Comparison of ENCODE assay signal across 8 cellular contexts in genomic region chr3:48472923-48473616, GRCh38. TPM values are rescaled to one million over a fixed set of nuclear protein-coding genes. Genes with fewer than 3 reads are reported as not detected.
DNase-seq lines count a peak whose midpoint lies in the region; ATAC-seq and TF ChIP-seq lines count a peak whose summit lies in the region.

No MANE protein-coding gene starts in this region.

- peaks cover 27% of the 10 kb centered on the region for H3K36me3 Mint-ChIP-seq in CD8-positive, alpha-beta T cell

- H2AK5ac ChIP-seq in mesenchymal stem cell (ENCODE audit: low read length, severe bottlenecking) = peak overlapping the region; percentile 40

- intact Hi-C loops in CD8-positive, alpha-beta T cell (cut with DNase I, micrococcal nuclease) = loop anchor here (1.0 to 10.0 kb wide), 7 partner anchors 27 to 182 kb away; partner anchors contain the start of genes ATRIP (in 2 of the 2), CCDC51 (in 2 of the 2), TMA7 (in 2 of the 2) and SHISA5 (in 1 of the 2)

- H3K4me2 ChIP-seq in mesenchymal stem cell (ENCODE audit: low read length, poor library complexity, severe bottlenecking) = peak overlapping the region; percentile 90

- peak overlapping the region; percentile 90 to 97 for H3K4ac ChIP-seq in mesenchymal stem cell (ENCODE audit: low read depth in 1 of 2, low read length in 2 of 2)

- H3K4me1 Mint-ChIP-seq in CD8-positive, alpha-beta T cell (ENCODE audit: low read depth) = peaks cover 56% of the 10 kb centered on the region

- peaks cover 11% of the 10 kb centered on the region for H3K36me3 ChIP-seq in CD8-positive, alpha-beta T cell (ENCODE audit: insufficient read depth, low read length)
- H3K36me3 ChIP-seq in endocrine pancreas (ENCODE audit: control insufficient read depth, insufficient read depth, low read length) = no peaks in the 10 kb centered on the region
- peaks cover 25 to 51% of the 10 kb centered on the region in 2 experiments for H3K36me3 ChIP-seq in mesenchymal stem cell (ENCODE audit: control insufficient read depth in 1 of 2, insufficient read depth in 2 of 2, low read depth in 1 of 2, low read length in 2 of 2)

- DNase-seq in CD8-positive, alpha-beta T cell = peak; percentile 85 to 97 (median 92)
- peak; percentile 89 for DNase-seq in NK-92 treated with Interleukin-12 subunit alpha and Interleukin-12 subunit beta, amount 100 ng/mL, for 24 hours (lab: John Stamatoyannopoulos, UW)
- peak; percentile 85 to 92 for DNase-seq in activated CD8-positive, alpha-beta memory T cell treated with anti-CD3 and anti-CD28 coated beads for 4 hours (ENCODE audit: low read depth in 2 of 2)
- peak; percentile 98 for DNase-seq in mesenchymal stem cell
- peak; percentile 91 for DNase-seq in stimulated activated CD8-positive, alpha-beta memory T cell treated with anti-CD3 and anti-CD28 coated beads, Interleukin-12 subunit alpha, Interleukin-12 subunit beta, amount 100 ng/mL, for 24 hours (ENCODE audit: extremely low read depth)

- H3K9me3 ChIP-seq in CD8-positive, alpha-beta T cell (ENCODE audit: low read length) = no peaks in the 10 kb centered on the region
- H3K9me3 ChIP-seq in endocrine pancreas (ENCODE audit: control insufficient read depth, low read length) = no peaks in the 10 kb centered on the region
- no peaks in the 10 kb centered on the region for H3K9me3 ChIP-seq in mesenchymal stem cell (ENCODE audit: control insufficient read depth, low read length)

- H3K9ac ChIP-seq in endocrine pancreas (ENCODE audit: control insufficient read depth, insufficient read depth, low read length) (peak overlapping the region; percentile 99), mesenchymal stem cell (ENCODE audit: low read length) (peak overlapping the region; percentile 94)

- ATAC-seq in CD8-positive, alpha-beta T cell = peak; percentile 87
- ATAC-seq in GM19395 (IDR thresholded peaks at IDR 0.05; ENCODE audit: unreplicated experiment) (peak; percentile 78), HG03558 (IDR thresholded peaks at IDR 0.05; ENCODE audit: extremely low read depth, unreplicated experiment) (peak; percentile 57)

- peak overlapping the region; percentile 82 for H3K27ac ChIP-seq in CD8-positive, alpha-beta T cell (ENCODE audit: low read depth, low read length)
- H3K27ac ChIP-seq in mesenchymal stem cell (ENCODE audit: low read length, poor library complexity, severe bottlenecking) = peak overlapping the region; percentile 92

- H2BK5ac ChIP-seq in mesenchymal stem cell (ENCODE audit: low read depth, low read length, poor library complexity, severe bottlenecking) = peak overlapping the region; percentile 49

- peak overlapping the region; percentile 99 for H3K27ac Mint-ChIP-seq in CD8-positive, alpha-beta T cell

- CTCF ChIA-PET in CD8-positive, alpha-beta T cell (lab: Charles Lee) = interaction anchor here (0.8 to 7.6 kb wide), 11 partner anchors 13 to 204 kb away, joined by 3 to 56 read pairs (median 4); partner anchors contain the start of gene CCDC51

- H2BK15ac ChIP-seq in mesenchymal stem cell (ENCODE audit: low read depth, poor library complexity, severe bottlenecking) = no peak overlapping the region

- no peak for TF ChIP-seq CTCF in CD8-positive, alpha-beta T cell (IDR thresholded peaks at IDR 0.05)

- H3K4me3 Mint-ChIP-seq in CD8-positive, alpha-beta T cell = peak overlapping the region; percentile 90

- POLR2A ChIA-PET in CD8-positive, alpha-beta T cell (lab: Charles Lee) = interaction anchor here (0.8 to 3.5 kb wide), 7 partner anchors 11 to 232 kb away, joined by 3 to 29 read pairs (median 7); partner anchors contain the start of genes ATRIP, CCDC51, SHISA5 and TMA7

- WGBS in mesenchymal stem cell = 3% methylated on average over 16 of the region's 17 CpGs

- H2BK120ac ChIP-seq in mesenchymal stem cell (ENCODE audit: low read depth, low read length) = peak overlapping the region; percentile 82

- peak overlapping the region; percentile 28 to 50 for H2BK12ac ChIP-seq in mesenchymal stem cell (ENCODE audit: low read length in 2 of 2)

- no peaks in the 10 kb centered on the region for H3K27me3 ChIP-seq in CD8-positive, alpha-beta T cell (ENCODE audit: insufficient read depth, low read length)
- no peaks in the 10 kb centered on the region for H3K27me3 ChIP-seq in endocrine pancreas (ENCODE audit: control insufficient read depth, insufficient read depth, low read length)
- no peaks in the 10 kb centered on the region for H3K27me3 ChIP-seq in mesenchymal stem cell (ENCODE audit: control insufficient read depth in 1 of 2, insufficient read depth in 1 of 2, low read length in 2 of 2)

- H4K91ac ChIP-seq in mesenchymal stem cell (ENCODE audit: low read length) = peak overlapping the region; percentile 92

- peaks cover 10% of the 10 kb centered on the region for H3K79me1 ChIP-seq in mesenchymal stem cell (replicated peaks; ENCODE audit: low read length, poor library complexity, severe bottlenecking)

- H3K9me3 Mint-ChIP-seq in CD8-positive, alpha-beta T cell = no peaks in the 10 kb centered on the region

- peaks cover 55% of the 10 kb centered on the region for H3K4me1 ChIP-seq in CD8-positive, alpha-beta T cell (ENCODE audit: insufficient read depth, low read length)
- H3K4me1 ChIP-seq in endocrine pancreas (ENCODE audit: control insufficient read depth, insufficient read depth, low read length) (no peaks in the 10 kb centered on the region), mesenchymal stem cell (ENCODE audit: control insufficient read depth, insufficient read depth, low read depth, low read length) (peaks cover 22% of the 10 kb centered on the region)

- no peaks in the 10 kb centered on the region for H3K27me3 Mint-ChIP-seq in CD8-positive, alpha-beta T cell (ENCODE audit: low read depth)

- H3K18ac ChIP-seq in mesenchymal stem cell (ENCODE audit: low read depth in 1 of 2, low read length in 2 of 2) = peak overlapping the region; percentile 94 to 97

- H2AFZ ChIP-seq in mesenchymal stem cell (ENCODE audit: low read depth, low read length) = peak overlapping the region; percentile 39

- H4K8ac ChIP-seq in mesenchymal stem cell (ENCODE audit: low read length) = peak overlapping the region; percentile 97

- peak overlapping the region; percentile 62 for H3K4me3 ChIP-seq in CD8-positive, alpha-beta T cell (ENCODE audit: low read depth, low read length)
- H3K4me3 ChIP-seq in endocrine pancreas (ENCODE audit: control insufficient read depth, insufficient read depth, low read length) (peak overlapping the region; percentile 65), mesenchymal stem cell (ENCODE audit: insufficient read depth in 1 of 2, low read depth in 1 of 2, low read length in 2 of 2) (peak overlapping the region; percentile 67 to 92)

- H3K14ac ChIP-seq in mesenchymal stem cell (ENCODE audit: low read length in 2 of 2) = peak overlapping the region in 1 of 2 experiments; percentile 95

- H3K23ac ChIP-seq in mesenchymal stem cell (ENCODE audit: low read length in 2 of 2) = no peak overlapping the region

RNA-seq across cellular contexts. Expression of gene ATRIP, which starts 26.5 kb away (rescaled TPM):
- total RNA-seq in CD8-positive, alpha-beta T cell = 1 to 10 TPM; 7.4 to 8.7 TPM
- 4.5 TPM for polyA plus RNA-seq in mesenchymal stem cell (2013, experiment 1 of 2)
- polyA plus RNA-seq in mesenchymal stem cell (2013, experiment 2 of 2) = 4.8 TPM

RNA-seq across cellular contexts. Expression of gene SHISA5, which starts 30.9 kb away (rescaled TPM):
- 10 to 100 TPM; 84.3 to 86.0 TPM for total RNA-seq in CD8-positive, alpha-beta T cell
- polyA plus RNA-seq in mesenchymal stem cell (2013, experiment 1 of 2) = 415 TPM
- polyA plus RNA-seq in mesenchymal stem cell (2013, experiment 2 of 2) = 408 TPM

RNA-seq across cellular contexts. Expression of gene TMA7, which starts 33.0 kb away (rescaled TPM):
- 100 to 1,000 TPM; 279 to 297 TPM for total RNA-seq in CD8-positive, alpha-beta T cell
- polyA plus RNA-seq in mesenchymal stem cell (2013, experiment 1 of 2) = 723 TPM
- 747 TPM for polyA plus RNA-seq in mesenchymal stem cell (2013, experiment 2 of 2)

RNA-seq across cellular contexts. Expression of gene CCDC51, which starts 33.2 kb away (rescaled TPM):
- 1 to 10 TPM; 2.9 to 4.7 TPM for total RNA-seq in CD8-positive, alpha-beta T cell
- polyA plus RNA-seq in mesenchymal stem cell (2013, experiment 1 of 2) = 11.4 TPM
- polyA plus RNA-seq in mesenchymal stem cell (2013, experiment 2 of 2) = 11.7 TPM

RNA-seq across cellular contexts. Expression of gene PLXNB1, which starts 43.2 kb away (rescaled TPM):
- 1 to 10 TPM; 1.4 to 2.7 TPM for total RNA-seq in CD8-positive, alpha-beta T cell
- 15.6 TPM for polyA plus RNA-seq in mesenchymal stem cell (2013, experiment 1 of 2)
- 12.6 TPM for polyA plus RNA-seq in mesenchymal stem cell (2013, experiment 2 of 2)

Comparison
In these comparisons a context has a peak if more than half of its experiments do, and no peak if none do; other contexts are left out.
1. Peak in every context shown above with its lines: DNase-seq, ATAC-seq, H3K4me3 ChIP-seq and H3K27ac ChIP-seq.